Comparison of ENCODE assay signal across 21 cellular contexts in the genomic region with DNA sequence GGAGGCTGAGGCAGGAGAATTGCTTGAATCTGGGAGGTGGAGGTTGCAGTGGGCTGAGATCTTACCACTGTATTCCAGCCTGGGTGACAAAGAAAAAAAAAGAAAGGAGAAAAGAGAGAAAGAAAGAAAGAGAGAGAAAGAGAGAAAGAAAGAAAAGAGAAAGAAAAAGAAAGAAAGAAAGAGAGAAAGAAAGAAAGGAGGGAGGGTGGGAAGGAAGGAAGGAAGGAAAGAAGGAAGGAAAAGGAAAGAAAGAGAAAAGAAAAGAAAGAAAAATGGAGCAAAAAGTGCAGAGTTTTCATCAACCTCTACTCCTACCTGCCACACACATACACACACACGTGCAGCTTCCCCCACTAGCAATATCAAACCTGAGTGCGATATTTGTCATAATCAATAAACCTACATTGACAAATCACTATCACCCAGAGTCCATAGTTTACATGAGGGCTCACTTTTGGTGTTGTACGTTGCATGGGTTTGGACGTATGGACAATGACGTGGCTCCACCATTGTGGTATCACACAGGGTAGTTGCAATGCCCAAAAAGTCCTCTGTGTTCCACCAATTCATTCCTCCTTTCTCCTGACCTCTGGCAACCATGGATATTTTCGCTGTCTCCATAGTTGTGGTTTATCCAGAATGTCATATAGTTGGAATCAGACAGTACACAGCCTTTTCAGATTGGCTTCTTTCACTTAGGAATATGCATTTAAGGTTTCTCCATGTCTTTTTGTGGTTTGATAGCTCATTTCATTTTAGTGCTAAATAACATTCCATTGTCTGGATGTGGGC. TPM values are rescaled to one million over a fixed set of nuclear protein-coding genes. Genes with fewer than 3 reads are reported as not detected.
DNase-seq lines count a peak whose midpoint lies in the region; ATAC-seq and TF ChIP-seq lines count a peak whose summit lies in the region.
"Had no signal": no experiment of that assay in that cellular context is flagged by ENCODE, and none has a peak within 500 bp of the region (broad histone marks: within the 10 kb centered on the region; RNA-seq: fewer than 3 reads in every experiment).

No MANE protein-coding gene starts in this region.

- H3K27ac ChIP-seq in AG04450 (ENCODE audit: low read depth, low read length) (peak overlapping the region; percentile 31), gastroesophageal sphincter (peak overlapping the region; percentile 59 to 98 (median 90))
- H3K27ac ChIP-seq: colonic mucosa had no signal

- H3K27ac Mint-ChIP-seq in HFFc6 (no peak overlapping the region), natural killer cell (no peak overlapping the region)
- H3K27ac Mint-ChIP-seq: activated naive CD8-positive, alpha-beta T cell; GM23338 had no signal

- H3K36me3 Mint-ChIP-seq in HFFc6 (ENCODE audit: low read depth) (peaks cover 3% of the 10 kb centered on the region), natural killer cell (no peaks in the 10 kb centered on the region)
- H3K36me3 Mint-ChIP-seq: CD14-positive monocyte had no signal

- intact Hi-C loops in natural killer cell (cut with micrococcal nuclease), result no loop called here

- H3K27me3 ChIP-seq in AG04450 (ENCODE audit: control insufficient read depth, insufficient read depth, low read length) (no peaks in the 10 kb centered on the region), gastroesophageal sphincter (no peaks in the 10 kb centered on the region)
- H3K27me3 ChIP-seq: colonic mucosa, heart right ventricle had no signal

- no peak for TF ChIP-seq EP300 in gastroesophageal sphincter (IDR thresholded peaks at IDR 0.05)

- H3K4me3 ChIP-seq in AG04450 (ENCODE audit: low read depth, low read length), result no peak overlapping the region
- no peak overlapping the region for H3K4me3 ChIP-seq in gastroesophageal sphincter
- H3K4me3 ChIP-seq: colonic mucosa, GM23338, heart right ventricle had no signal

- H3K4me1 Mint-ChIP-seq in HFFc6 (ENCODE audit: low read depth) (peaks cover 35% of the 10 kb centered on the region), natural killer cell (peaks cover 10 to 11% of the 10 kb centered on the region in 2 donors)
- H3K4me1 Mint-ChIP-seq: CD14-positive monocyte, GM23338 had no signal

- H3K36me3 ChIP-seq in gastroesophageal sphincter, result peaks cover 0 to 10% of the 10 kb centered on the region in 2 donors
- H3K36me3 ChIP-seq: colonic mucosa had no signal

- ATAC-seq in gastroesophageal sphincter, result no peak
- no peak for ATAC-seq in GM21528 (IDR thresholded peaks at IDR 0.05; ENCODE audit: low FRiP score, unreplicated experiment)
- ATAC-seq in natural killer cell, result no peak
- ATAC-seq in GM19463 (IDR thresholded peaks at IDR 0.05; ENCODE audit: unreplicated experiment), result no peak
- ATAC-seq: GM23338; heart right ventricle; naive thymus-derived CD4-positive, alpha-beta T cell had no signal

- H3K9me3 ChIP-seq in AG04450 (ENCODE audit: control insufficient read depth, insufficient read depth, low read length) (no peaks in the 10 kb centered on the region; the same call in 1 of the 2 replicates), gastroesophageal sphincter (peaks cover 0 to 2% (median 0%) of the 10 kb centered on the region in 3 donors)
- H3K9me3 ChIP-seq: colonic mucosa had no signal

- no peak overlapping the region for H3K4me3 Mint-ChIP-seq in HFFc6
- no peak overlapping the region for H3K4me3 Mint-ChIP-seq in natural killer cell
- H3K4me3 Mint-ChIP-seq: activated naive CD8-positive, alpha-beta T cell; CD14-positive monocyte; GM23338; naive thymus-derived CD4-positive, alpha-beta T cell had no signal

- DNase-seq in AG04450 (ENCODE audit: low read depth, low spot score) (no peak), HFFc6 (peak; percentile 35), astrocyte of the hippocampus (ENCODE audit: low read depth, low spot score) (peak; percentile 81), GM20000 (ENCODE audit: low spot score) (no peak), natural killer cell (no peak)
- DNase-seq: colonic mucosa; heart right ventricle; mesendoderm; MM.1S; naive thymus-derived CD4-positive, alpha-beta T cell; NCI-H1436; NCI-H2171; NCI-H524; stimulated activated CD4-positive, alpha-beta T cell treated with anti-CD3 and anti-CD28 coated beads, Interleukin-12 subunit alpha, Interleukin-12 subunit beta, amount 100 ng/mL, for 4 hours; T-helper 9 cell had no signal

- CTCF ChIA-PET in AG04450 (lab: Charles Lee), result interaction anchor here (1.1 kb wide), 1 partner anchor 152 kb away, joined by 11 read pairs; no protein-coding TSS in a partner anchor

- peaks cover 10 to 76% (median 16%) of the 10 kb centered on the region in 3 donors for H3K4me1 ChIP-seq in gastroesophageal sphincter
- H3K4me1 ChIP-seq: colonic mucosa had no signal

- TF ChIP-seq CTCF in AG04450 (IDR thresholded peaks at IDR 0.05; ENCODE audit: low read depth, low read length) (no peak), HFFc6 (IDR thresholded peaks at IDR 0.05) (no peak), gastroesophageal sphincter (IDR thresholded peaks at IDR 0.05) (no peak), GM20000 (IDR thresholded peaks at IDR 0.05; ENCODE audit: extremely low read depth, missing control alignments) (no peak), natural killer cell (IDR thresholded peaks at IDR 0.05) (no peak)

- WGBS in gastroesophageal sphincter (ENCODE audit: low coverage in 1 of 2), 2 donors, result 77 to 78% methylated on average over 5 to 6 of the region's 6 CpGs

- POLR2A ChIA-PET in AG04450 (lab: Yijun Ruan, JAX), result interaction anchor here (1.2 kb wide), 1 partner anchor 120 kb away, joined by 4 read pairs; no protein-coding TSS in a partner anchor

- H3K9me3 Mint-ChIP-seq in HFFc6, result peaks cover 2% of the 10 kb centered on the region; the same call in 1 of the 2 replicates
- H3K9me3 Mint-ChIP-seq in natural killer cell, result peaks cover under 1% of the 10 kb centered on the region in 2 donors

- H3K27me3 Mint-ChIP-seq in HFFc6 (ENCODE audit: insufficient read depth) (peaks cover 4% of the 10 kb centered on the region), natural killer cell (ENCODE audit: low read depth in 2 of 2) (no peaks in the 10 kb centered on the region)
- H3K27me3 Mint-ChIP-seq: activated naive CD8-positive, alpha-beta T cell; naive thymus-derived CD4-positive, alpha-beta T cell had no signal

- no peak for TF ChIP-seq POLR2A in gastroesophageal sphincter (IDR thresholded peaks at IDR 0.05)

RNA-seq across cellular contexts. Expression of a gene that starts 36.5 kb away (rescaled TPM):
- 2.8 and 5.7 TPM in 2 replicates for polyA plus RNA-seq in AG04450 (2011; rRNA removed)
- polyA minus RNA-seq in AG04450 (2011; rRNA and poly(A)+ RNA removed), result 1.8 and 2.0 TPM in 2 replicates
- 10 to 100 TPM in 4 of 6 experiments, 1 to 10 TPM in 2; 2.7 to 13.8 (median 11.3) TPM for total RNA-seq in HFFc6 (2021; fragmentation: NEBNext Ultra II Directional; extraction: Animal tissue kit (Norgen Biotek cat#: 25700))
- total RNA-seq in gastroesophageal sphincter (10 to 100 TPM; 43.1 to 71.4 (median 51.1) TPM), natural killer cell (10 to 100 TPM; 14.7 to 27.8 (median 15.8) TPM)

RNA-seq across cellular contexts. Expression of a gene that starts 56.2 kb away (rescaled TPM):
- polyA plus RNA-seq in AG04450 (2011; rRNA removed), result 7.6 and 7.7 TPM in 2 replicates
- 17.0 and 17.1 TPM in 2 replicates for polyA minus RNA-seq in AG04450 (2011; rRNA and poly(A)+ RNA removed)
- total RNA-seq in HFFc6 (2021; fragmentation: NEBNext Ultra II Directional; extraction: Animal tissue kit (Norgen Biotek cat#: 25700)), result 10 to 100 TPM; 18.4 to 27.0 (median 22.4) TPM
- total RNA-seq in gastroesophageal sphincter (10 to 100 TPM; 18.3 to 26.9 (median 20.7) TPM), natural killer cell (1 to 10 TPM; 6.1 to 7.8 (median 7.5) TPM)

Comparison
In these comparisons a context has a peak if more than half of its experiments do, and no peak if none do; other contexts are left out.
1. DNase-seq: peak in HFFc6 (single experiment) and astrocyte of the hippocampus (single experiment); none in AG04450 (single experiment), GM20000 (single experiment) and natural killer cell (single experiment).